ENCODE assay signal across 18 cellular contexts in the genomic region with DNA sequence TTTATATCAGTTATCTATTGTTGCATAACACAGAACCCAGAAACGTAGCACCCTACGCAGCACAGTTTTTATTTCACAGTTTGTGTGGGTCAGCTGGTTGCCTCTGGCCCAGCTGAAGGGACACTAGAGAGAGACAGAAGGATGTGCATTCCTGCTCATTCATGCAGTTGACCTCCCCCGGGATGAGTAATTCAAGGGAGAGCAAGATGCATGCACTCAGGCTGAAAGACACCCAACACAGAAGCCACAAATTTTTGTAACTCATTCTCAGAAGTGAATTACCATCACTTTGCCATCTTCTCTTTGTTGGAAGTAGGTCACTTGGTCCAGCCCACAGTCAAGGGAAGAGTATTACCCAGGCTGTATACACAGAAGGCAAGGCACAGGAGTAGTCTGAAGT.
A peak's percentile ranks its signal among the peaks of the same experiment; 100 is the strongest.
DNase-seq lines count a peak whose midpoint lies in the region; ATAC-seq and TF ChIP-seq lines count a peak whose summit lies in the region.
"Had no signal": no experiment of that assay in that cellular context is flagged by ENCODE, and none has a peak within 500 bp of the region (broad histone marks: within the 10 kb centered on the region; RNA-seq: fewer than 3 reads in every experiment).

No MANE protein-coding gene starts in this region.

- intact Hi-C loops in Caco-2 (cut with micrococcal nuclease; ENCODE audit: unreplicated experiment) = no loop called here

- no peak overlapping the region for H3K27ac Mint-ChIP-seq in HFFc6
- no peak overlapping the region for H3K27ac Mint-ChIP-seq in Caco-2 (ENCODE audit: unreplicated experiment)
- H3K27ac Mint-ChIP-seq: H9; stimulated activated memory B cell treated with anti-CD40 and anti-IgM and Interleukin-4, amounts not matched to agents 10 μg/mL and 1 μg/mL and 100 μg/mL, for 72 hours had no signal

- in situ Hi-C loops in ACHN (cut with HindIII; ENCODE audit: low pct_ligation_motif_present, low pct_unique_long_range_greater_than_20kb, low sequenced_read_pairs) = no loop called here

- no peaks in the 10 kb centered on the region for H3K36me3 ChIP-seq in mesendoderm (ENCODE audit: control insufficient read depth, insufficient read depth, low read length)
- no peaks in the 10 kb centered on the region for H3K36me3 ChIP-seq in Caco-2 (ENCODE audit: control insufficient read depth, insufficient read depth, low read length)
- H3K36me3 ChIP-seq: thoracic aorta had no signal

- H3K4me1 Mint-ChIP-seq in HFFc6 (ENCODE audit: low read depth) (peaks cover 11% of the 10 kb centered on the region), Caco-2 (ENCODE audit: low read depth, unreplicated experiment) (no peaks in the 10 kb centered on the region)
- H3K4me1 Mint-ChIP-seq: stimulated activated memory B cell treated with anti-CD40 and anti-IgM and Interleukin-4, amounts not matched to agents 10 μg/mL and 1 μg/mL and 100 μg/mL, for 72 hours had no signal

- no peak overlapping the region for H2AK5ac ChIP-seq in mesendoderm (ENCODE audit: low read length)

- no peak overlapping the region for H3K18ac ChIP-seq in mesendoderm (ENCODE audit: low read length)

- 0 out of 2 replicates have a peak, but pooled peaks cover 7% of the 10 kb centered on the region for H3K9me3 ChIP-seq in Caco-2
- H3K9me3 ChIP-seq: thoracic aorta had no signal

- no peak overlapping the region for H3K23ac ChIP-seq in mesendoderm (ENCODE audit: low read length)

- H3K27me3 Mint-ChIP-seq in HFFc6 (ENCODE audit: insufficient read depth) = peaks cover 10% of the 10 kb centered on the region
- H3K27me3 Mint-ChIP-seq in Caco-2 (ENCODE audit: insufficient read depth, unreplicated experiment) = no peaks in the 10 kb centered on the region

- H4K8ac ChIP-seq in mesendoderm (ENCODE audit: low read depth, low read length) = no peak overlapping the region

- H3K4me2 ChIP-seq in mesendoderm (ENCODE audit: low read length) = no peak overlapping the region

- no peak overlapping the region for H3K9ac ChIP-seq in mesendoderm (ENCODE audit: low read length)

- no peak overlapping the region for H2BK5ac ChIP-seq in mesendoderm (ENCODE audit: low read length)

- no peak overlapping the region for H3K27ac ChIP-seq in mesendoderm (ENCODE audit: low read depth, low read length)
- H3K27ac ChIP-seq: HL-60, thoracic aorta had no signal

- TF ChIP-seq CTCF in HFFc6 (IDR thresholded peaks at IDR 0.05) = no peak
- no peak for TF ChIP-seq CTCF in Caco-2 (IDR thresholded peaks at IDR 0.05; ENCODE audit: insufficient read depth in 1 of 2, low read depth in 1 of 2, low read length in 1 of 2, severe bottlenecking in 1 of 2, unreplicated experiment in 1 of 2)

- no peak overlapping the region for H4K5ac ChIP-seq in mesendoderm (ENCODE audit: low read length)

- no peak overlapping the region for H2BK15ac ChIP-seq in mesendoderm (replicated peaks; ENCODE audit: low read depth)

- no peak for ATAC-seq in HG02884 (IDR thresholded peaks at IDR 0.05; ENCODE audit: unreplicated experiment)
- no peak for ATAC-seq in GM21447 (IDR thresholded peaks at IDR 0.05; ENCODE audit: unreplicated experiment)
- ATAC-seq: stimulated activated memory B cell treated with anti-CD40 and anti-IgM and Interleukin-4, amounts not matched to agents 10 μg/mL and 1 μg/mL and 100 μg/mL, for 72 hours had no signal

- DNase-seq in ACHN (peak; percentile 86), HFFc6 (peak; percentile 22), astrocyte of the hippocampus (ENCODE audit: low read depth, low spot score) (peak; percentile 31), kidney glomerular epithelial cell (lab: John Stamatoyannopoulos, UW) (peak; percentile 92), mesendoderm (no peak), Caco-2 (no peak)
- DNase-seq: effector CD8-positive, alpha-beta T cell; H9; KBM-7; kidney; midbrain; NCI-H2081 treated with DMSO at 0.1 percent for 48 hours; stimulated activated CD4-positive, alpha-beta T cell treated with anti-CD3 and anti-CD28 coated beads, Interleukin-15, amount 100 ng/mL, for 24 hours had no signal

- no peaks in the 10 kb centered on the region for H3K4me1 ChIP-seq in mesendoderm (ENCODE audit: control insufficient read depth, low read depth, low read length)
- H3K4me1 ChIP-seq in Caco-2 = no peaks in the 10 kb centered on the region

- H3K79me2 ChIP-seq in mesendoderm (ENCODE audit: control insufficient read depth, insufficient read depth, low read length) = no peaks in the 10 kb centered on the region

- CTCF ChIA-PET in Caco-2 (lab: Charles Lee) = no interaction called here

- no CpG with 5 or more reads among the region's 3 CpGs for WGBS in mesendoderm (ENCODE audit: extremely low coverage, insufficient coverage, low lambda C conversion rate)

- no peak overlapping the region for H3K4ac ChIP-seq in mesendoderm (ENCODE audit: low read depth, low read length)

- H3K36me3 Mint-ChIP-seq in HFFc6 (ENCODE audit: low read depth) (no peaks in the 10 kb centered on the region), Caco-2 (ENCODE audit: insufficient read depth, unreplicated experiment) (no peaks in the 10 kb centered on the region)
- H3K36me3 Mint-ChIP-seq: stimulated activated memory B cell treated with anti-CD40 and anti-IgM and Interleukin-4, amounts not matched to agents 10 μg/mL and 1 μg/mL and 100 μg/mL, for 72 hours had no signal

- no peaks in the 10 kb centered on the region for H3K79me1 ChIP-seq in mesendoderm (ENCODE audit: low read length)

- H3K4me3 ChIP-seq in mesendoderm (ENCODE audit: low read length) (no peak overlapping the region), Caco-2 (ENCODE audit: low read depth, low read length) (no peak overlapping the region)
- H3K4me3 ChIP-seq: thoracic aorta had no signal

- no peaks in the 10 kb centered on the region for H3K27me3 ChIP-seq in mesendoderm (ENCODE audit: insufficient read depth, low read length, poor library complexity)
- H3K27me3 ChIP-seq in Caco-2 (replicated peaks; ENCODE audit: control insufficient read depth, insufficient read depth, low read length) = no peaks in the 10 kb centered on the region

- H3K4me3 Mint-ChIP-seq in HFFc6 = no peak overlapping the region
- no peak overlapping the region for H3K4me3 Mint-ChIP-seq in Caco-2 (ENCODE audit: unreplicated experiment)
- H3K4me3 Mint-ChIP-seq: H9; stimulated activated memory B cell treated with anti-CD40 and anti-IgM and Interleukin-4, amounts not matched to agents 10 μg/mL and 1 μg/mL and 100 μg/mL, for 72 hours had no signal

- no TSS peak for BruUV-seq in Caco-2 (replicated peaks; lab: Mats Ljungman, UMichigan)

- POLR2A ChIA-PET in Caco-2 (lab: Charles Lee) = no interaction called here

- H3K9me3 Mint-ChIP-seq in HFFc6 (no peaks in the 10 kb centered on the region), Caco-2 (ENCODE audit: unreplicated experiment) (no peaks in the 10 kb centered on the region)
- H3K9me3 Mint-ChIP-seq: H9 had no signal

- H2BK120ac ChIP-seq in mesendoderm (ENCODE audit: low read depth, low read length) = no peak overlapping the region

- H3K56ac ChIP-seq in mesendoderm (ENCODE audit: low read length) = no peak overlapping the region

Comparison
In these comparisons a context has a peak if more than half of its experiments do, and no peak if none do; other contexts are left out.
1. DNase-seq: peak in ACHN (single experiment), HFFc6 (single experiment), astrocyte of the hippocampus (single experiment) and kidney glomerular epithelial cell (single experiment); none in mesendoderm (single experiment) and Caco-2 (0 of 2).